ENCODE assay signal across 10 cellular contexts in genomic region chr1:234631721-234632125, GRCh38. TPM values are rescaled to one million over a fixed set of nuclear protein-coding genes. Genes with fewer than 3 reads are reported as not detected.
A peak's percentile ranks its signal among the peaks of the same experiment; 100 is the strongest.
DNase-seq lines count a peak whose midpoint lies in the region; ATAC-seq and TF ChIP-seq lines count a peak whose summit lies in the region.
"Had no signal": no experiment of that assay in that cellular context is flagged by ENCODE, and none has a peak within 500 bp of the region (broad histone marks: within the 10 kb centered on the region; RNA-seq: fewer than 3 reads in every experiment).

No MANE protein-coding gene starts in this region.

- H3K27ac ChIP-seq in left ventricle myocardium inferior (replicated peaks), result peak overlapping the region; percentile 75
- no peak overlapping the region for H3K27ac ChIP-seq in right atrium auricular region
- H3K27ac ChIP-seq in aorta (ENCODE audit: low read depth in 1 of 2, low read length in 2 of 2), result no peak overlapping the region
- H3K27ac ChIP-seq: VCaP had no signal

- no peaks in the 10 kb centered on the region for H3K9me3 ChIP-seq in left ventricle myocardium inferior (replicated peaks)
- no peaks in the 10 kb centered on the region for H3K9me3 ChIP-seq in right atrium auricular region
- no peaks in the 10 kb centered on the region for H3K9me3 ChIP-seq in aorta (ENCODE audit: control insufficient read depth, low read length)

- no peaks in the 10 kb centered on the region for H3K36me3 ChIP-seq in left ventricle myocardium inferior
- no peaks in the 10 kb centered on the region for H3K36me3 ChIP-seq in right atrium auricular region
- no peaks in the 10 kb centered on the region for H3K36me3 ChIP-seq in aorta (ENCODE audit: control insufficient read depth in 1 of 2, insufficient read depth in 2 of 2, low read length in 1 of 2)

- no peak for DNase-seq in left ventricle myocardium inferior
- no peak for DNase-seq in right atrium auricular region (ENCODE audit: low spot score)
- DNase-seq in astrocyte of the spinal cord (ENCODE audit: low read depth, low spot score), result peak; percentile 96
- peak; percentile 95 for DNase-seq in kidney tubule cell (ENCODE audit: low spot score)
- no peak for DNase-seq in aorta
- no peak for DNase-seq in hippocampal formation (lab: John Stamatoyannopoulos, UW)
- DNase-seq in DMS53 treated with DMSO at 0.1 percent for 48 hours (lab: John Stamatoyannopoulos, UW; ENCODE audit: unreplicated experiment), result no peak
- DNase-seq in Ammon's horn (ENCODE audit: low spot score), result no peak
- DNase-seq: NCI-H748 treated with DMSO at 0.1 percent for 48 hours had no signal

- peak; percentile 41 for ATAC-seq in aorta (ENCODE audit: low FRiP score)

- H3K4me3 ChIP-seq in left ventricle myocardium inferior (no peak overlapping the region), right atrium auricular region (no peak overlapping the region), astrocyte of the spinal cord (ENCODE audit: low read depth, low read length) (no peak overlapping the region), aorta (ENCODE audit: low read length in 2 of 2) (no peak overlapping the region)

- in situ Hi-C loops in astrocyte of the spinal cord (cut with HindIII; ENCODE audit: low sequenced_read_pairs), result no loop called here

- H3K27me3 ChIP-seq in left ventricle myocardium inferior (ENCODE audit: low read depth) (no peaks in the 10 kb centered on the region), right atrium auricular region (no peaks in the 10 kb centered on the region), aorta (ENCODE audit: control insufficient read depth in 1 of 2, insufficient read depth in 2 of 2, low read length in 1 of 2) (no peaks in the 10 kb centered on the region)

- intact Hi-C loops in left ventricle myocardium inferior (cut with micrococcal nuclease) (no loop called here), aorta (cut with DNase I) (loop anchor here in 1 of 2 donors (5.0 kb wide), 1 partner anchor 41 kb away; no protein-coding TSS in a partner anchor)

- H3K4me1 ChIP-seq in left ventricle myocardium inferior (peaks cover 10% of the 10 kb centered on the region), right atrium auricular region (no peaks in the 10 kb centered on the region), aorta (ENCODE audit: control insufficient read depth in 1 of 2, insufficient read depth in 2 of 2, low read length in 2 of 2) (no peaks in the 10 kb centered on the region)

- 13 to 17% methylated on average over 1 of the region's 1 CpG for WGBS in aorta, 2 donors

- TF ChIP-seq CTCF in left ventricle myocardium inferior (IDR thresholded peaks at IDR 0.05; ENCODE audit: borderline replicate concordance) (no peak), right atrium auricular region (IDR thresholded peaks at IDR 0.05) (no peak), astrocyte of the spinal cord (IDR thresholded peaks at IDR 0.05; ENCODE audit: low read depth, low read length) (no peak)

RNA-seq across cellular contexts. Expression of gene IRF2BP2, which starts 21.7 kb away (rescaled TPM):
- total RNA-seq in left ventricle myocardium inferior (126 TPM), right atrium auricular region (10 to 100 TPM; 74.5 to 76.3 TPM), aorta (100 to 1,000 TPM in 1 of 2 donors, 10 to 100 TPM in 1; 90.6 to 148 TPM)
- 100 to 1,000 TPM in 1 of 2 donors, 10 to 100 TPM in 1; 36.9 to 123 TPM for polyA plus RNA-seq in aorta

Comparison
In these comparisons a context has a peak if more than half of its experiments do, and no peak if none do; other contexts are left out.
1. DNase-seq: peak in astrocyte of the spinal cord (single experiment) and kidney tubule cell (single experiment); none in left ventricle myocardium inferior (single experiment), right atrium auricular region (single experiment), aorta (0 of 2), hippocampal formation (0 of 2), DMS53 treated with DMSO at 0.1 percent for 48 hours (single experiment) and Ammon's horn (single experiment).